8 cellular contexts compared by ENCODE assay signal in genomic region chr15:99504071-99504822, GRCh38.
A peak's percentile ranks its signal among the peaks of the same experiment; 100 is the strongest.
DNase-seq lines count a peak whose midpoint lies in the region; ATAC-seq and TF ChIP-seq lines count a peak whose summit lies in the region.

No MANE protein-coding gene starts in this region.

- peak overlapping the region; percentile 58 for H3K4me2 ChIP-seq in OCI-LY7 (ENCODE audit: low read length)

- ATAC-seq in HG02870 (IDR thresholded peaks at IDR 0.05; ENCODE audit: unreplicated experiment) (peak; percentile 30), Right ventricle myocardium superior (ENCODE audit: poor library complexity) (no peak)
- ATAC-seq in stimulated activated naive CD8-positive, alpha-beta T cell treated with anti-CD3 and anti-CD28 coated beads, Interleukin-15, Interleukin-2, amounts not matched to agents 100 U/mL and 50 U/mL, for 24 hours = peak; percentile 51

- peak overlapping the region; percentile 52 for H3K27ac ChIP-seq in OCI-LY7 (ENCODE audit: low read depth, low read length, poor library complexity, severe bottlenecking)
- H3K27ac ChIP-seq in A673 (ENCODE audit: low read depth, low read length, poor library complexity, severe bottlenecking) = no peak overlapping the region

- H3K27me3 ChIP-seq in A673 (replicated peaks; ENCODE audit: insufficient read depth, low read depth, low read length, poor library complexity) = no peaks in the 10 kb centered on the region

- H3K36me3 ChIP-seq in OCI-LY7 (ENCODE audit: insufficient read depth, low read length) (no peaks in the 10 kb centered on the region), A673 (ENCODE audit: insufficient read depth, low read length, poor library complexity, severe bottlenecking) (no peaks in the 10 kb centered on the region)

- no peaks in the 10 kb centered on the region for H3K9me2 ChIP-seq in OCI-LY7 (ENCODE audit: insufficient read depth, low read length)

- no peak overlapping the region for H3K4me3 ChIP-seq in OCI-LY7 (ENCODE audit: low read depth, low read length, poor library complexity, severe bottlenecking)
- H3K4me3 ChIP-seq in A673 (ENCODE audit: low read depth, low read length, poor library complexity, severe bottlenecking) = no peak overlapping the region

- POLR2A ChIA-PET in OCI-LY7 (lab: Charles Lee) = interaction anchor here (0.5 to 2.7 kb wide), 6 partner anchors 8 to 809 kb away, joined by 3 to 19 read pairs (median 4); no protein-coding TSS in a partner anchor
- POLR2A ChIA-PET in A673 (lab: Charles Lee; ENCODE audit: low non-redundant PET) = no interaction called here

- no peaks in the 10 kb centered on the region for H3K79me2 ChIP-seq in OCI-LY7 (ENCODE audit: insufficient read depth, low read depth, low read length)

- no TSS peak for BruUV-seq in OCI-LY7 (replicated peaks; lab: Mats Ljungman, UMichigan)
- BruUV-seq in A673 (replicated peaks; lab: Mats Ljungman, UMichigan) = no TSS peak

- CTCF ChIA-PET in OCI-LY7 (lab: Charles Lee; ENCODE audit: unreplicated experiment) (no interaction called here), A673 (lab: Charles Lee) (no interaction called here)

- intact Hi-C loops in OCI-LY7 (cut with micrococcal nuclease; ENCODE audit: unreplicated experiment) (no loop called here), A673 (cut with micrococcal nuclease; ENCODE audit: unreplicated experiment) (no loop called here), Right ventricle myocardium superior (cut with DNase I) (no loop called here)

- peak overlapping the region; percentile 96 for H2AFZ ChIP-seq in OCI-LY7 (ENCODE audit: low read length)

- no peaks in the 10 kb centered on the region for H4K20me1 ChIP-seq in OCI-LY7 (ENCODE audit: insufficient read depth, low read length)

- TF ChIP-seq CTCF in OCI-LY7 (conservative IDR thresholded peaks at IDR 0.05; ENCODE audit: low read length) (no peak), A673 (conservative IDR thresholded peaks at IDR 0.05; ENCODE audit: low read depth, low read length) (no peak)

- DNase-seq in activated T-cell treated with anti-CD3 and anti-CD28 coated beads, Interleukin-2, amount 50 U/mL, for 48 hours = peak; percentile 38 to 49
- no peak for DNase-seq in activated T-cell treated with anti-CD3 and anti-CD28 coated beads, Interleukin-2, amount 50 U/mL, for 1 hour
- DNase-seq in OCI-LY7 (ENCODE audit: low spot score) (peak; percentile 57), A673 (ENCODE audit: low spot score) (no peak), Right ventricle myocardium superior (no peak), NCI-H187 treated with DMSO at 0.1 percent for 48 hours (lab: John Stamatoyannopoulos, UW) (no peak)
- no peak for DNase-seq in stimulated activated naive CD8-positive, alpha-beta T cell treated with anti-CD3 and anti-CD28 coated beads, Interleukin-15, Interleukin-2, amounts not matched to agents 100 U/mL and 50 U/mL, for 24 hours

- H3K9me3 ChIP-seq in OCI-LY7 (ENCODE audit: low read length) (no peaks in the 10 kb centered on the region; the same call in 1 of the 2 replicates), A673 (ENCODE audit: low read depth, low read length, poor library complexity, severe bottlenecking) (no peaks in the 10 kb centered on the region)

- H3K4me1 ChIP-seq in OCI-LY7 (ENCODE audit: insufficient read depth, low read length, poor library complexity, severe bottlenecking) = peaks cover 64% of the 10 kb centered on the region
- no peaks in the 10 kb centered on the region for H3K4me1 ChIP-seq in A673 (ENCODE audit: insufficient read depth, low read length, poor library complexity, severe bottlenecking)

Comparison
In these comparisons a context has a peak if more than half of its experiments do, and no peak if none do; other contexts are left out.
1. DNase-seq: peak in activated T-cell treated with anti-CD3 and anti-CD28 coated beads, Interleukin-2, amount 50 U/mL, for 48 hours (2 of 2) and OCI-LY7 (single experiment); none in activated T-cell treated with anti-CD3 and anti-CD28 coated beads, Interleukin-2, amount 50 U/mL, for 1 hour (single experiment), stimulated activated naive CD8-positive, alpha-beta T cell treated with anti-CD3 and anti-CD28 coated beads, Interleukin-15, Interleukin-2, amounts not matched to agents 100 U/mL and 50 U/mL, for 24 hours (single experiment), A673 (single experiment), Right ventricle myocardium superior (single experiment) and NCI-H187 treated with DMSO at 0.1 percent for 48 hours (single experiment).